Comparison of ENCODE assay signal across 9 cellular contexts in the genomic region with DNA sequence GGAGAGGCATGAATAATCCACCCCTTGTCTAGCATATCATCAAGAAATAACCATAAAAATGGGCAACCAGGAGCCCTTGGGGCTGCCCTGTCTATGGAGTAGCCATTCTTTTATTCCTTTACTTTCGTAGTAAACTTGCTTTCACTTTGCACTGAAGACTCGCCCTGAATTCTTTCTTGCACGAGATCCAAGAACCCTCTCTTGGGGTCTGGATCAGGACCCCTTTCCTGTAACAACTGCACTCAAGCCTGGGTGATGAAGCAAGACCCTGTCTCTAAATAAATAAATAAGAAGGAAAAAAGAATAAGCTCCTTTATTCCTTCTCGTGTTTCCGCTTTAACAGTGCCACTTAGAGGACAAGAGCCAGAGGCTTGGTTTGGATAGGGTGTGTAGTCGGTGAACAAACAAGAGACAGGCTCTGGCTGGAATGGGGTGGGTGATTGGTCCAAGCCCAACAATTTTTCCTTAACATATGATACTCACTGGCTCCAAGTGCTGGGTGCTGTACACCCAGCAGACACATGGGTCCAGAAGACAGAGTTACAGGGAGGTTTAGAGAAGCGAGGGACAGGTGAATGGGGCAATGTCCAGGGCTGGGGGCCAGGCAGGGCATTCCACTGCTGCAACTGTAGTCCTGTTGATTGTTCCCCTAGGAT.
DNase-seq lines count a peak whose midpoint lies in the region; ATAC-seq and TF ChIP-seq lines count a peak whose summit lies in the region.
"Had no signal": no experiment of that assay in that cellular context is flagged by ENCODE, and none has a peak within 500 bp of the region (broad histone marks: within the 10 kb centered on the region; RNA-seq: fewer than 3 reads in every experiment).

No MANE protein-coding gene starts in this region.

- H3K18ac ChIP-seq in IMR-90 (ENCODE audit: low read depth, low read length): no peak overlapping the region

- TF ChIP-seq RAD21 in IMR-90 (IDR thresholded peaks at IDR 0.05; ENCODE audit: low read length): no peak

- no peak overlapping the region for H2BK15ac ChIP-seq in IMR-90 (ENCODE audit: low read depth, low read length)

- DNase-seq in IMR-90: no peak
- DNase-seq in kidney tubule cell (ENCODE audit: low spot score): peak; percentile 25
- peak in 3 of 49 donors; percentile 16 to 50 (median 25) for DNase-seq in substantia nigra (lab: John Stamatoyannopoulos, UW)
- no peak for DNase-seq in activated CD8-positive, alpha-beta memory T cell treated with anti-CD3 and anti-CD28 coated beads, Interleukin-2, amount 50 U/mL, for 4 hours
- DNase-seq: activated naive CD8-positive, alpha-beta T cell treated with anti-CD3 and anti-CD28 coated beads, Interleukin-2, amount 50 U/mL, for 24 hours had no signal

- no peaks in the 10 kb centered on the region for H4K20me1 ChIP-seq in IMR-90 (ENCODE audit: insufficient read depth, low read length)

- TF ChIP-seq CTCF in IMR-90 (conservative IDR thresholded peaks at IDR 0.05; ENCODE audit: low read depth, low read length): no peak

- CTCF ChIA-PET in IMR-90 (lab: Yijun Ruan, JAX): interaction anchor here (1.5 kb wide), 1 partner anchor 9 kb away, joined by 4 read pairs; no protein-coding TSS in a partner anchor

- H3K14ac ChIP-seq in IMR-90 (replicated peaks; ENCODE audit: low read depth, low read length): no peak overlapping the region

- H3K36me3 ChIP-seq in IMR-90 (ENCODE audit: control insufficient read depth, insufficient read depth, low read length): no peaks in the 10 kb centered on the region

- H2AK9ac ChIP-seq in IMR-90 (replicated peaks; ENCODE audit: low read depth, low read length, poor library complexity): no peak overlapping the region

- no peak overlapping the region for H3K23ac ChIP-seq in IMR-90 (ENCODE audit: low read depth, low read length)

- H2BK5ac ChIP-seq in IMR-90 (ENCODE audit: low read depth, low read length, poor library complexity, severe bottlenecking): no peak overlapping the region

- intact Hi-C loops in IMR-90 (cut with micrococcal nuclease): no loop called here

- H2BK120ac ChIP-seq in IMR-90 (ENCODE audit: low read depth, low read length): no peak overlapping the region

- no TSS peak for BruUV-seq in IMR-90 (replicated peaks; lab: Mats Ljungman, UMichigan)

- POLR2A ChIA-PET in IMR-90 (lab: Charles Lee; ENCODE audit: unreplicated experiment): no interaction called here

- WGBS in IMR-90 (ENCODE audit: extremely low coverage in 2 of 2, insufficient read length in 1 of 2), 2 experiments: no CpG with 5 or more reads among the region's 7 CpGs

- peak overlapping the region; percentile 63 for H3K4me2 ChIP-seq in IMR-90 (ENCODE audit: low read depth, low read length)

- no peak for TF ChIP-seq POLR2A in IMR-90 (IDR thresholded peaks at IDR 0.05; ENCODE audit: low read depth, low read length)

- no peak overlapping the region for H4K8ac ChIP-seq in IMR-90 (ENCODE audit: low read depth in 2 of 2, low read length in 2 of 2)

- ATAC-seq in IMR-90 (ENCODE audit: low read depth) (peak; percentile 21; the same call in 1 of the 2 replicates), SK-N-SH treated with all-trans-retinoic acid at 6 μM for 48 hours (peak; percentile 67), GM18873 (IDR thresholded peaks at IDR 0.05; ENCODE audit: low FRiP score, unreplicated experiment) (no peak), GM21360 (IDR thresholded peaks at IDR 0.05; ENCODE audit: unreplicated experiment) (no peak), GM19035 (IDR thresholded peaks at IDR 0.05; ENCODE audit: unreplicated experiment) (no peak)
- ATAC-seq: activated naive CD8-positive, alpha-beta T cell treated with anti-CD3 and anti-CD28 coated beads, Interleukin-2, amount 50 U/mL, for 24 hours had no signal

- no peak overlapping the region for H3K9ac ChIP-seq in IMR-90 (ENCODE audit: low read depth, low read length)

- no peak overlapping the region for H2AK5ac ChIP-seq in IMR-90 (ENCODE audit: low read depth, low read length)

- in situ Hi-C loops in IMR-90 (cut with MboI; ENCODE audit: low sequenced_read_pairs): loop anchor here (25.0 kb wide), 1 partner anchor 401 kb away; no protein-coding TSS in a partner anchor

- no peak overlapping the region for H4K91ac ChIP-seq in IMR-90 (ENCODE audit: insufficient read depth, low read depth, low read length)

- no peak overlapping the region for H3K4ac ChIP-seq in IMR-90 (ENCODE audit: low read depth, low read length)

- H2BK20ac ChIP-seq in IMR-90 (ENCODE audit: low read depth, low read length): no peak overlapping the region

- H4K5ac ChIP-seq in IMR-90 (ENCODE audit: low read depth, low read length): no peak overlapping the region

- dilution Hi-C loops in IMR-90 (cut with HindIII; ENCODE audit: low sequenced_read_pairs, unreplicated experiment): no loop called here

- no peaks in the 10 kb centered on the region for H3K79me1 ChIP-seq in IMR-90 (ENCODE audit: low read depth in 1 of 2, low read length in 2 of 2)

- no peak overlapping the region for H3K56ac ChIP-seq in IMR-90 (ENCODE audit: extremely low read depth, insufficient read depth, low read length)

- H3K27ac ChIP-seq in IMR-90 (ENCODE audit: insufficient read depth, low read length) (no peak overlapping the region), substantia nigra (ENCODE audit: low read depth, low read length, poor library complexity, severe bottlenecking) (peak overlapping the region; percentile 38)

- H3K9me1 ChIP-seq in IMR-90 (ENCODE audit: insufficient read depth, low read length): no peaks in the 10 kb centered on the region

- H3K4me3 ChIP-seq in IMR-90 (ENCODE audit: insufficient read depth, low read depth, low read length): peak overlapping the region; percentile 27; the same call in 1 of the 2 replicates

- H3K27me3 ChIP-seq in IMR-90 (ENCODE audit: control insufficient read depth, insufficient read depth, low read length): peaks cover 20% of the 10 kb centered on the region

- H3K4me1 ChIP-seq in IMR-90 (ENCODE audit: control insufficient read depth, insufficient read depth, low read length): no peaks in the 10 kb centered on the region

- no peak overlapping the region for H2AFZ ChIP-seq in IMR-90 (replicated peaks; ENCODE audit: low read length, poor library complexity)

- no peaks in the 10 kb centered on the region for H3K9me3 ChIP-seq in IMR-90 (ENCODE audit: control insufficient read depth, insufficient read depth, low read length)

TF ChIP-seq in IMR-90, 13 proteins besides CTCF, POLR2A, EP300 and RAD21 (continues in another document):
- TF ChIP-seq SMC3 (IDR thresholded peaks at IDR 0.05; ENCODE audit: low read depth, low read length) (no peak), RFX5 (IDR thresholded peaks at IDR 0.05; ENCODE audit: low read depth, low read length) (no peak), CHD1 (IDR thresholded peaks at IDR 0.05; ENCODE audit: low read depth, low read length) (no peak), MAZ (IDR thresholded peaks at IDR 0.05; ENCODE audit: borderline replicate concordance, low read depth, low read length) (no peak), MXI1 (IDR thresholded peaks at IDR 0.05; ENCODE audit: borderline replicate concordance, low read depth, low read length) (no peak), MAFK (IDR thresholded peaks at IDR 0.05; ENCODE audit: low read depth, low read length) (no peak)
- TF ChIP-seq, protein P1, sequence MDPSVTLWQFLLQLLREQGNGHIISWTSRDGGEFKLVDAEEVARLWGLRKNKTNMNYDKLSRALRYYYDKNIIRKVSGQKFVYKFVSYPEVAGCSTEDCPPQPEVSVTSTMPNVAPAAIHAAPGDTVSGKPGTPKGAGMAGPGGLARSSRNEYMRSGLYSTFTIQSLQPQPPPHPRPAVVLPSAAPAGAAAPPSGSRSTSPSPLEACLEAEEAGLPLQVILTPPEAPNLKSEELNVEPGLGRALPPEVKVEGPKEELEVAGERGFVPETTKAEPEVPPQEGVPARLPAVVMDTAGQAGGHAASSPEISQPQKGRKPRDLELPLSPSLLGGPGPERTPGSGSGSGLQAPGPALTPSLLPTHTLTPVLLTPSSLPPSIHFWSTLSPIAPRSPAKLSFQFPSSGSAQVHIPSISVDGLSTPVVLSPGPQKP (IDR thresholded peaks at IDR 0.05; ENCODE audit: borderline replicate concordance, low read depth, low read length): no peak
- TF ChIP-seq, protein P2, sequence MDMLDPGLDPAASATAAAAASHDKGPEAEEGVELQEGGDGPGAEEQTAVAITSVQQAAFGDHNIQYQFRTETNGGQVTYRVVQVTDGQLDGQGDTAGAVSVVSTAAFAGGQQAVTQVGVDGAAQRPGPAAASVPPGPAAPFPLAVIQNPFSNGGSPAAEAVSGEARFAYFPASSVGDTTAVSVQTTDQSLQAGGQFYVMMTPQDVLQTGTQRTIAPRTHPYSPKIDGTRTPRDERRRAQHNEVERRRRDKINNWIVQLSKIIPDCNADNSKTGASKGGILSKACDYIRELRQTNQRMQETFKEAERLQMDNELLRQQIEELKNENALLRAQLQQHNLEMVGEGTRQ (IDR thresholded peaks at IDR 0.05; ENCODE audit: low read depth, low read length): no peak

TF ChIP-seq in SK-N-SH treated with all-trans-retinoic acid at 6 μM for 48 hours, 23 proteins besides CTCF, POLR2A, EP300 and RAD21:
- TF ChIP-seq ZFP3 (CRISPR knock-in tag; IDR thresholded peaks at IDR 0.05) (no peak), ZC3H10 (CRISPR knock-in tag; IDR thresholded peaks at IDR 0.05) (no peak), SNAI2 (CRISPR knock-in tag; IDR thresholded peaks at IDR 0.05) (no peak), ZNF8 (CRISPR knock-in tag; IDR thresholded peaks at IDR 0.05) (no peak), ZNF565 (CRISPR knock-in tag; conservative IDR thresholded peaks at IDR 0.05; ENCODE audit: low read depth) (no peak), ESRRG (CRISPR knock-in tag; IDR thresholded peaks at IDR 0.05) (no peak), CSDC2 (CRISPR knock-in tag; IDR thresholded peaks at IDR 0.05) (no peak)

Comparison
In these comparisons a context has a peak if more than half of its experiments do, and no peak if none do; other contexts are left out.
1. ATAC-seq: peak in IMR-90 (single experiment) and SK-N-SH treated with all-trans-retinoic acid at 6 μM for 48 hours (single experiment); none in GM18873 (single experiment), GM21360 (single experiment) and GM19035 (single experiment).